In genomic region chr1:177978530-177978929, GRCh38 we compare ENCODE assay signal across 10 cellular contexts.
"Had no signal": no experiment of that assay in that cellular context is flagged by ENCODE, and none has a peak within 500 bp of the region (broad histone marks: within the 10 kb centered on the region; RNA-seq: fewer than 3 reads in every experiment).

No MANE protein-coding gene starts in this region.

- H3K9me3 Mint-ChIP-seq: GM23338, H9, HFFc6 had no signal

- H3K27ac Mint-ChIP-seq: GM23338, H9, HFFc6 had no signal

- FAIRE-seq: H1, H54 had no signal

- H3K9ac ChIP-seq: GM23248 had no signal

- DNase-seq: GM23248, GOT3, H7, H9, HCEC 1CT, HFFc6 had no signal

- H3K9me3 ChIP-seq: HAP-1 had no signal

- H3K4me1 Mint-ChIP-seq: GM23338 had no signal

- H2AFZ ChIP-seq: GM23248, GM23338 had no signal

- H3K4me3 ChIP-seq: GM23248, GM23338, HAP-1 had no signal

- H3K4me3 Mint-ChIP-seq: GM23338, H9, HFFc6 had no signal

- H3K27ac ChIP-seq: GM23248 had no signal

- H3K36me3 ChIP-seq: HAP-1 had no signal

- H3K4me2 ChIP-seq: GM23338 had no signal

- H3K4me1 ChIP-seq: HAP-1 had no signal

- ATAC-seq: GM23338 had no signal
